In genomic region chr19:2495651-2496316, GRCh38 we compare ENCODE assay signal across 8 cellular contexts. TPM values are rescaled to one million over a fixed set of nuclear protein-coding genes. Genes with fewer than 3 reads are reported as not detected.
A peak's percentile ranks its signal among the peaks of the same experiment; 100 is the strongest.
DNase-seq lines count a peak whose midpoint lies in the region; ATAC-seq and TF ChIP-seq lines count a peak whose summit lies in the region.

No MANE protein-coding gene starts in this region.

- no peak for TF ChIP-seq EP300 in ovary (IDR thresholded peaks at IDR 0.05)

- H3K4me3 Mint-ChIP-seq in CD4-positive, CD25-positive, alpha-beta regulatory T cell: peak overlapping the region; percentile 66 to 82 (median 70)
- H3K4me3 Mint-ChIP-seq in glutamatergic neuron (ENCODE audit: unreplicated experiment): peak overlapping the region; percentile 46

- no peak overlapping the region for H3K4me3 ChIP-seq in CD4-positive, CD25-positive, alpha-beta regulatory T cell (ENCODE audit: low read depth, low read length)
- H3K4me3 ChIP-seq in SJSA1: peak overlapping the region; percentile 34
- peak overlapping the region; percentile 51 for H3K4me3 ChIP-seq in ovary

- H3K27ac ChIP-seq in CD4-positive, CD25-positive, alpha-beta regulatory T cell (ENCODE audit: insufficient read depth, low read length, poor library complexity, severe bottlenecking): no peak overlapping the region
- H3K27ac ChIP-seq in SJSA1: peak overlapping the region; percentile 85
- H3K27ac ChIP-seq in ovary: peak overlapping the region in 1 of 2 donors; percentile 68

- H3K36me3 Mint-ChIP-seq in CD4-positive, CD25-positive, alpha-beta regulatory T cell: no peaks in the 10 kb centered on the region
- no peaks in the 10 kb centered on the region for H3K36me3 Mint-ChIP-seq in glutamatergic neuron (ENCODE audit: unreplicated experiment)

- WGBS in ovary, 3 donors: 11 to 14% (median 13%) methylated on average over 16 of the region's 16 CpGs

- no peak overlapping the region for H3K27ac Mint-ChIP-seq in CD4-positive, CD25-positive, alpha-beta regulatory T cell
- no peak overlapping the region for H3K27ac Mint-ChIP-seq in glutamatergic neuron (ENCODE audit: unreplicated experiment)

- H3K27me3 Mint-ChIP-seq in CD4-positive, CD25-positive, alpha-beta regulatory T cell: peaks cover 27% of the 10 kb centered on the region
- peaks cover 9% of the 10 kb centered on the region for H3K27me3 Mint-ChIP-seq in glutamatergic neuron (ENCODE audit: unreplicated experiment)

- no peak for ATAC-seq in CD4-positive, CD25-positive, alpha-beta regulatory T cell (ENCODE audit: low read depth in 2 of 2)
- ATAC-seq in HG03045 (IDR thresholded peaks at IDR 0.05; ENCODE audit: unreplicated experiment) (no peak), HG03108 (IDR thresholded peaks at IDR 0.05; ENCODE audit: unreplicated experiment) (no peak)

- TF ChIP-seq POLR2A in ovary (IDR thresholded peaks at IDR 0.05): no peak

- peaks cover 18% of the 10 kb centered on the region for H3K4me1 ChIP-seq in CD4-positive, CD25-positive, alpha-beta regulatory T cell (ENCODE audit: control insufficient read depth, insufficient read depth, low read length, poor library complexity, severe bottlenecking)
- H3K4me1 ChIP-seq in SJSA1 (replicated peaks): peaks cover 86% of the 10 kb centered on the region
- peaks cover 11% of the 10 kb centered on the region for H3K4me1 ChIP-seq in ovary (ENCODE audit: insufficient read depth)

- no peaks in the 10 kb centered on the region for H3K9me3 Mint-ChIP-seq in CD4-positive, CD25-positive, alpha-beta regulatory T cell
- H3K9me3 Mint-ChIP-seq in glutamatergic neuron (ENCODE audit: unreplicated experiment): peaks cover 2% of the 10 kb centered on the region

- DNase-seq in CD4-positive, CD25-positive, alpha-beta regulatory T cell: no peak
- DNase-seq in SJSA1 (ENCODE audit: low read depth in 1 of 2, low spot score in 2 of 2): peak; percentile 62 to 66
- no peak for DNase-seq in glutamatergic neuron
- peak in 3 of 5 donors; percentile 46 to 48 (median 47) for DNase-seq in ovary
- DNase-seq in GDM1 (lab: John Stamatoyannopoulos, UW): no peak
- DNase-seq in stimulated activated CD4-positive, alpha-beta T cell treated with anti-CD3 and anti-CD28 coated beads, Interleukin-4, amount 100 ng/mL, for 4 hours: no peak

- intact Hi-C loops in ovary (cut with DNase I): loop anchor here in 1 of 4 donors (10.0 kb wide), 1 partner anchor 49 kb away; no protein-coding TSS in a partner anchor

- H3K27me3 ChIP-seq in CD4-positive, CD25-positive, alpha-beta regulatory T cell (ENCODE audit: control insufficient read depth, insufficient read depth, low read length): peaks cover 5% of the 10 kb centered on the region
- no peaks in the 10 kb centered on the region for H3K27me3 ChIP-seq in SJSA1 (replicated peaks)
- H3K27me3 ChIP-seq in ovary: no peaks in the 10 kb centered on the region

- H3K36me3 ChIP-seq in CD4-positive, CD25-positive, alpha-beta regulatory T cell (ENCODE audit: control insufficient read depth, insufficient read depth, low read length): no peaks in the 10 kb centered on the region
- H3K36me3 ChIP-seq in SJSA1: no peaks in the 10 kb centered on the region
- no peaks in the 10 kb centered on the region for H3K36me3 ChIP-seq in ovary

- no peaks in the 10 kb centered on the region for H3K9me3 ChIP-seq in CD4-positive, CD25-positive, alpha-beta regulatory T cell (ENCODE audit: control insufficient read depth in 2 of 2, low read length in 2 of 2)
- H3K9me3 ChIP-seq in SJSA1 (replicated peaks) (no peaks in the 10 kb centered on the region), ovary (no peaks in the 10 kb centered on the region)

- TF ChIP-seq CTCF in glutamatergic neuron (IDR thresholded peaks at IDR 0.05; ENCODE audit: partially characterized antibody, unreplicated experiment) (no peak), ovary (IDR thresholded peaks at IDR 0.05) (no peak)

- peaks cover 0 to 39% (median 21%) of the 10 kb centered on the region in 4 donors for H3K4me1 Mint-ChIP-seq in CD4-positive, CD25-positive, alpha-beta regulatory T cell
- peaks cover 5% of the 10 kb centered on the region for H3K4me1 Mint-ChIP-seq in glutamatergic neuron (ENCODE audit: low read depth, unreplicated experiment)

RNA-seq across cellular contexts. Expression of gene GADD45B, which starts 19.9 kb away (rescaled TPM):
- 191 TPM for total RNA-seq in CD4-positive, CD25-positive, alpha-beta regulatory T cell
- polyA plus RNA-seq in CD4-positive, CD25-positive, alpha-beta regulatory T cell: 10 to 100 TPM; 53.4 to 70.2 (median 63.3) TPM
- 112 and 132 TPM in 2 replicates for total RNA-seq in SJSA1 (2014; rRNA removed; shearing (Covaris generic))
- 3.8 TPM for total RNA-seq in glutamatergic neuron (ENCODE audit: unreplicated experiment)
- total RNA-seq in ovary: 100 to 1,000 TPM in 2 of 7 donors, 10 to 100 TPM in 5; 47.0 to 414 (median 73.9) TPM
- polyA plus RNA-seq in ovary: 100 to 1,000 TPM in 1 of 2 donors, 10 to 100 TPM in 1; 17.8 to 120 TPM

RNA-seq across cellular contexts. Expression of gene LMNB2, which starts 39.0 kb away (rescaled TPM):
- 16.0 TPM for total RNA-seq in CD4-positive, CD25-positive, alpha-beta regulatory T cell
- 1 to 10 TPM; 3.8 to 7.5 (median 4.8) TPM for polyA plus RNA-seq in CD4-positive, CD25-positive, alpha-beta regulatory T cell
- 275 and 316 TPM in 2 replicates for total RNA-seq in SJSA1 (2014; rRNA removed; shearing (Covaris generic))
- 45.8 TPM for total RNA-seq in glutamatergic neuron (ENCODE audit: unreplicated experiment)
- 10 to 100 TPM in 6 of 7 donors, 1 to 10 TPM in 1; 8.0 to 40.9 (median 25.6) TPM for total RNA-seq in ovary
- 10 to 100 TPM; 15.3 to 17.4 TPM for polyA plus RNA-seq in ovary

Comparison
In these comparisons a context has a peak if more than half of its experiments do, and no peak if none do; other contexts are left out.
1. DNase-seq: peak in SJSA1 (2 of 2) and ovary (3 of 5); none in CD4-positive, CD25-positive, alpha-beta regulatory T cell (0 of 3), glutamatergic neuron (single experiment), GDM1 (single experiment) and stimulated activated CD4-positive, alpha-beta T cell treated with anti-CD3 and anti-CD28 coated beads, Interleukin-4, amount 100 ng/mL, for 4 hours (0 of 2).